Comparison of ENCODE assay signal across 36 cellular contexts in the genomic region with DNA sequence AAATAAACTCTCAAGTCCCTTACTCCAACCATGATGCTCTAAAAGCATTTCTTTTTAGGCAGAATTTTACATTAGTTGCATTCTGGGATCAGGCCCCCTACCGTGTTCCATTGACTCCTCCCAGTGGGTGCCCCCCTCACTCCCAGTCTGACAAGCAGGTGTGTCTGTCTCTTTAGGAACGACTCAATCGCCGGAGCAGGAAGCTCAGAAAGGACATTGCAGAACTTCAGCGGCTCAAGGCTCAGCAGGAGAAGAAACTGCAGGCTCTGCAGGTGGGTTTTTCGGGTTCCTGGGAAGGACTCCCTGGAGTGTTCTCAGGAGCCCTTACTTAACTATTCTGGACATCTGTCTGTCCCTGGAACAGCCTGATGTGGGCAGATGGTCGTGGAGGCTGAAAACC. TPM values are rescaled to one million over a fixed set of nuclear protein-coding genes. Genes with fewer than 3 reads are reported as not detected.
"Had no signal": no experiment of that assay in that cellular context is flagged by ENCODE, and none has a peak within 500 bp of the region (broad histone marks: within the 10 kb centered on the region; RNA-seq: fewer than 3 reads in every experiment).

No MANE protein-coding gene starts in this region.

- H3K9me3 ChIP-seq: left ventricle myocardium inferior, neutrophil, ovary, right atrium auricular region, right lobe of liver, tibial nerve, uterus had no signal

- H3K36me3 Mint-ChIP-seq: mesothelial cell of epicardium; naive B cell; natural killer cell; neural progenitor cell; stimulated activated memory B cell treated with anti-CD40 and anti-IgM and Interleukin-4, amounts not matched to agents 10 μg/mL and 1 μg/mL and 100 μg/mL, for 72 hours; type B pancreatic cell had no signal

- H3K27me3 ChIP-seq: ovary, right atrium auricular region, right lobe of liver, uterus had no signal

- H3K9me3 Mint-ChIP-seq: mesothelial cell of epicardium; naive B cell; natural killer cell; nephron progenitor cell; neural progenitor cell; stimulated activated memory B cell treated with anti-CD40 and anti-IgM and Interleukin-4, amounts not matched to agents 10 μg/mL and 1 μg/mL and 100 μg/mL, for 72 hours; stimulated activated naive CD8-positive, alpha-beta T cell treated with anti-CD3 and anti-CD28 coated beads, Interleukin-15, amount 100 ng/mL, for 72 hours; type B pancreatic cell had no signal

- H3K4me3 ChIP-seq: left ventricle myocardium inferior, lung, neural progenitor cell, ovary, right atrium auricular region, right lobe of liver, smooth muscle cell, tibial nerve, uterus had no signal

- H3K4me1 Mint-ChIP-seq: mesothelial cell of epicardium; naive B cell; natural killer cell; nephron progenitor cell; neural progenitor cell; stimulated activated memory B cell treated with anti-CD40 and anti-IgM and Interleukin-4, amounts not matched to agents 10 μg/mL and 1 μg/mL and 100 μg/mL, for 72 hours; stimulated activated naive CD8-positive, alpha-beta T cell treated with anti-CD3 and anti-CD28 coated beads, Interleukin-15, amount 100 ng/mL, for 72 hours had no signal

- H3K27ac ChIP-seq: left ventricle myocardium inferior, neural progenitor cell, neutrophil, ovary, right atrium auricular region, right lobe of liver, tibial nerve, uterus had no signal

- H3K36me3 ChIP-seq: left ventricle myocardium inferior, neural progenitor cell, neutrophil, ovary, right atrium auricular region, right lobe of liver, tibial nerve, uterus had no signal

- H3K27ac Mint-ChIP-seq: mesothelial cell of epicardium; naive B cell; natural killer cell; nephron progenitor cell; neural progenitor cell; progenitor cell of endocrine pancreas; stimulated activated memory B cell treated with anti-CD40 and anti-IgM and Interleukin-4, amounts not matched to agents 10 μg/mL and 1 μg/mL and 100 μg/mL, for 72 hours; stimulated activated naive CD8-positive, alpha-beta T cell treated with anti-CD3 and anti-CD28 coated beads, Interleukin-15, amount 100 ng/mL, for 72 hours; type B pancreatic cell had no signal

- H3K4me3 Mint-ChIP-seq: mesothelial cell of epicardium; natural killer cell; nephron progenitor cell; neural progenitor cell; stimulated activated memory B cell treated with anti-CD40 and anti-IgM and Interleukin-4, amounts not matched to agents 10 μg/mL and 1 μg/mL and 100 μg/mL, for 72 hours; stimulated activated naive CD8-positive, alpha-beta T cell treated with anti-CD3 and anti-CD28 coated beads, Interleukin-15, amount 100 ng/mL, for 72 hours; type B pancreatic cell had no signal

- DNase-seq: hippocampal formation; islet precursor cell; left ventricle myocardium inferior; mesendoderm; naive B cell; natural killer cell; nephron progenitor cell; ovary; right lobe of liver; stimulated activated CD4-positive, alpha-beta T cell treated with anti-CD3 and anti-CD28 coated beads, Interleukin-1b, Interleukin-23, amount 100 ng/mL, for 48 hours; stimulated activated CD4-positive, alpha-beta T cell treated with anti-CD3 and anti-CD28 coated beads, Interleukin-2, amount 100 ng/mL, for 48 hours; stimulated activated CD4-positive, alpha-beta T cell treated with anti-CD3 and anti-CD28 coated beads, Interleukin-4, amount 100 ng/mL, for 4 hours; stimulated activated CD8-positive, alpha-beta memory T cell treated with anti-CD3 and anti-CD28 coated beads, Interleukin-4, amount 100 ng/mL, for 48 hours; stimulated activated naive CD4-positive, alpha-beta T cell treated with Interleukin-2 at 50 U/mL for 16 hours; stimulated activated naive CD8-positive, alpha-beta T cell treated with anti-CD3 and anti-CD28 coated beads, Interleukin-15, amount 100 ng/mL, for 72 hours; substantia nigra; uterus had no signal

- H3K4me1 ChIP-seq: left ventricle myocardium inferior, neural progenitor cell, right atrium auricular region, right lobe of liver, tibial nerve, uterus had no signal

RNA-seq across cellular contexts. Expression of gene TRIM40, which starts 9.9 kb away (rescaled TPM):
- total RNA-seq: kidney epithelial cell, left ventricle myocardium inferior, lower leg skin, mesothelial cell of epicardium, omental fat pad, ovary, progenitor cell of endocrine pancreas, pulmonary artery endothelial cell, renal cortical epithelial cell, right atrium auricular region, skeletal muscle tissue, smooth muscle cell, temporal lobe, tibial nerve, ureter, uterus had no signal

RNA-seq across cellular contexts. Expression of gene TRIM10, which starts 15.2 kb away (rescaled TPM):
- total RNA-seq: kidney epithelial cell, left ventricle myocardium inferior, mesothelial cell of epicardium, natural killer cell, progenitor cell of endocrine pancreas, pulmonary artery endothelial cell, renal cortical epithelial cell, right atrium auricular region, smooth muscle cell, tibial nerve, ureter had no signal

RNA-seq across cellular contexts. Expression of gene TRIM15, which starts 17.5 kb away (rescaled TPM):
- total RNA-seq: kidney epithelial cell, left ventricle myocardium inferior, lung, mesothelial cell of epicardium, mononuclear cell, natural killer cell, omental fat pad, progenitor cell of endocrine pancreas, pulmonary artery endothelial cell, renal cortical epithelial cell, right atrium auricular region, skeletal muscle tissue, smooth muscle cell, temporal lobe, tibial nerve, ureter, uterus had no signal

RNA-seq across cellular contexts. Expression of gene TRIM31, which starts 32.9 kb away (rescaled TPM):
- total RNA-seq: kidney epithelial cell, left ventricle myocardium inferior, mesothelial cell of epicardium, natural killer cell, omental fat pad, ovary, progenitor cell of endocrine pancreas, pulmonary artery endothelial cell, renal cortical epithelial cell, right atrium auricular region, skeletal muscle tissue, temporal lobe, tibial nerve, uterus had no signal
